In the genomic region with DNA sequence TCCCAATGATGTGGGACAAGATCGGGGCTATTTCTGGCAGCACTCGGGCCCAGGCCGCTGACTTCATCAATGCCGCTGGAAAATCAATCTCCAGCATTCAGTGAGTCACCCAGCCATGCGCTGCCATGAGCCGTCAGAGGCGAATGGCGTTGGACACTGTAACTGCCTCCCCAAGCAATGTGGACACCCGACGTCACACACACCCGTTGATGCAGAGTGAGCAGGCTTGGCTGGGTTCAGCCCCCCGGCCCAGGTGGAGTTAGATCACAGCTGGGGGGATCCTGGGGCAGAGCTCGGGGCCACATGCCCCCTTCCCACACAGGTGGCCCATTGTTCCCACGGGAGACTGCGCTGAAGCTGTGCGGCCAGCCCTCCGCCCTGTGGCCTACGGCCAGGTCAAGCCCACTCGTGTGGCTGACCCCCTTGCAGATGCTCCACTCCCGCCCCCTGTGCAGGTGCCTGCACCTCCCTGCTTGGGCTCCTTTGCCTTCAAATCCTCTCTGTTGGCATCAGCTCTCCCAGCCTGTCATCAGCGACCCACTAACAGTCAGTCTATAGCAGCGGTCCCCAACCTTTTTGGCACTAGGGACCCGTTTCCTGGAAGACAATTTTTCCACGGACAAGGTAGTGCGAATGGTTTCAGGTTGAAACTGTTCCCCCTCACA, we compare ENCODE assay signal across 21 cellular contexts.
DNase-seq lines count a peak whose midpoint lies in the region; ATAC-seq, FAIRE-seq and TF ChIP-seq lines count a peak whose summit lies in the region.
"Had no signal": no experiment of that assay in that cellular context is flagged by ENCODE, and none has a peak within 500 bp of the region (broad histone marks: within the 10 kb centered on the region; RNA-seq: fewer than 3 reads in every experiment).

No MANE protein-coding gene starts in this region.

- H3K4me3 Mint-ChIP-seq in astrocyte (ENCODE audit: unreplicated experiment) = no peak overlapping the region
- H3K4me3 Mint-ChIP-seq in activated T-helper 1 cell treated with anti-CD3 and anti-CD28 coated beads, Interleukin-12 subunit alpha, Interleukin-12 subunit beta, Interleukin-2, Interleukin-4 antibody, amounts not matched to agents 30 ng/mL and 10 ng/mL and 1 ng/mL, durations not matched to agents 14 hours and 24 hours and 36 hours = no peak overlapping the region
- H3K4me3 Mint-ChIP-seq: activated T-helper 17 cell treated with anti-CD3 and anti-CD28 coated beads, Interleukin-2, amount 50 U/mL, for 72 hours had no signal

- H3K4me3 ChIP-seq in astrocyte (ENCODE audit: insufficient read depth, low read depth, low read length) (no peak overlapping the region), tibial artery (no peak overlapping the region)
- H3K4me3 ChIP-seq: vagina had no signal

- intact Hi-C loops in Right ventricle myocardium inferior (cut with DNase I) (no loop called here), left cardiac atrium (cut with DNase I) (no loop called here), tibial artery (cut with DNase I; ENCODE audit: low total_unique reads) (no loop called here)
- intact Hi-C loops in activated T-helper 1 cell treated with anti-CD3 and anti-CD28 coated beads, Interleukin-12 subunit alpha, Interleukin-12 subunit beta, Interleukin-2, Interleukin-4 antibody, amounts not matched to agents 30 ng/mL and 10 ng/mL and 1 ng/mL, durations not matched to agents 14 hours and 24 hours and 36 hours (cut with micrococcal nuclease) = no loop called here

- H3K27ac Mint-ChIP-seq in astrocyte (ENCODE audit: unreplicated experiment) = peak overlapping the region; percentile 53
- H3K27ac Mint-ChIP-seq in activated T-helper 1 cell treated with anti-CD3 and anti-CD28 coated beads, Interleukin-12 subunit alpha, Interleukin-12 subunit beta, Interleukin-2, Interleukin-4 antibody, amounts not matched to agents 30 ng/mL and 10 ng/mL and 1 ng/mL, durations not matched to agents 14 hours and 24 hours and 36 hours = no peak overlapping the region
- H3K27ac Mint-ChIP-seq: activated T-helper 17 cell treated with anti-CD3 and anti-CD28 coated beads, Interleukin-2, amount 50 U/mL, for 72 hours had no signal

- no peak overlapping the region for H3K9ac ChIP-seq in astrocyte (ENCODE audit: low read length)

- no peaks in the 10 kb centered on the region for H4K20me1 ChIP-seq in astrocyte (ENCODE audit: insufficient read depth, low read length)

- peak; percentile 33 for DNase-seq in Right ventricle myocardium inferior (ENCODE audit: missing footprints)
- DNase-seq in left cardiac atrium = no peak
- peak; percentile 84 for DNase-seq in astrocyte (ENCODE audit: low read depth)
- DNase-seq in left lobe of liver (ENCODE audit: low spot score) = peak; percentile 38
- DNase-seq in tibial artery = peak; percentile 10 to 60
- DNase-seq in activated T-helper 1 cell treated with anti-CD3 and anti-CD28 coated beads, Interleukin-12 subunit alpha, Interleukin-12 subunit beta, Interleukin-2, Interleukin-4 antibody, amounts not matched to agents 30 ng/mL and 10 ng/mL and 1 ng/mL, durations not matched to agents 14 hours and 24 hours and 36 hours (ENCODE audit: low spot score) = no peak
- DNase-seq in SK-N-DZ (ENCODE audit: low spot score) = no peak
- DNase-seq: amniotic stem cell; DND-41; hypothalamus; MV-4-11; NCI-H187; RPMI8226; stimulated activated CD4-positive, alpha-beta T cell treated with anti-CD3 and anti-CD28 coated beads, Interleukin-2, amount 100 ng/mL, for 48 hours; T-helper 1 cell had no signal

- H3K36me3 ChIP-seq in astrocyte (ENCODE audit: insufficient read depth, low read length) (no peaks in the 10 kb centered on the region), tibial artery (peaks cover 3 to 91% (median 78%) of the 10 kb centered on the region in 3 donors)
- H3K36me3 ChIP-seq: neutrophil had no signal

- H3K36me3 Mint-ChIP-seq in astrocyte (ENCODE audit: low read depth, unreplicated experiment) = peaks cover 24% of the 10 kb centered on the region
- H3K36me3 Mint-ChIP-seq in activated T-helper 1 cell treated with anti-CD3 and anti-CD28 coated beads, Interleukin-12 subunit alpha, Interleukin-12 subunit beta, Interleukin-2, Interleukin-4 antibody, amounts not matched to agents 30 ng/mL and 10 ng/mL and 1 ng/mL, durations not matched to agents 14 hours and 24 hours and 36 hours (ENCODE audit: low read depth) = no peaks in the 10 kb centered on the region

- no peak for FAIRE-seq in astrocyte (lab: Jason Lieb, UNC)
- FAIRE-seq: endometrium, H54 had no signal

- H2AFZ ChIP-seq in astrocyte (ENCODE audit: low read depth, low read length) = no peak overlapping the region

- H3K4me1 Mint-ChIP-seq in astrocyte (ENCODE audit: low read depth, unreplicated experiment) = peaks cover 15% of the 10 kb centered on the region
- H3K4me1 Mint-ChIP-seq in activated T-helper 1 cell treated with anti-CD3 and anti-CD28 coated beads, Interleukin-12 subunit alpha, Interleukin-12 subunit beta, Interleukin-2, Interleukin-4 antibody, amounts not matched to agents 30 ng/mL and 10 ng/mL and 1 ng/mL, durations not matched to agents 14 hours and 24 hours and 36 hours (ENCODE audit: low read depth) = peaks cover 9% of the 10 kb centered on the region

- TF ChIP-seq CTCF in astrocyte (IDR thresholded peaks at IDR 0.05; ENCODE audit: insufficient read depth, low read depth, low read length) (no peak), tibial artery (IDR thresholded peaks at IDR 0.05) (no peak)

- no peak for ATAC-seq in Right ventricle myocardium inferior
- no peak for ATAC-seq in left cardiac atrium
- no peak for ATAC-seq in left lobe of liver
- no peak for ATAC-seq in HG03108 (IDR thresholded peaks at IDR 0.05; ENCODE audit: unreplicated experiment)
- ATAC-seq: activated T-helper 17 cell treated with anti-CD3 and anti-CD28 coated beads, Interleukin-2, amount 50 U/mL, for 72 hours had no signal

- H3K27ac ChIP-seq in astrocyte (ENCODE audit: low read depth, low read length) = no peak overlapping the region
- H3K27ac ChIP-seq in tibial artery = no peak overlapping the region
- H3K27ac ChIP-seq: neutrophil, vagina had no signal

- peaks cover 3% of the 10 kb centered on the region for H3K27me3 Mint-ChIP-seq in astrocyte (ENCODE audit: low read depth, unreplicated experiment)
- peaks cover 2% of the 10 kb centered on the region for H3K27me3 Mint-ChIP-seq in activated T-helper 1 cell treated with anti-CD3 and anti-CD28 coated beads, Interleukin-12 subunit alpha, Interleukin-12 subunit beta, Interleukin-2, Interleukin-4 antibody, amounts not matched to agents 30 ng/mL and 10 ng/mL and 1 ng/mL, durations not matched to agents 14 hours and 24 hours and 36 hours (ENCODE audit: insufficient read depth)
- H3K27me3 Mint-ChIP-seq: activated T-helper 17 cell treated with anti-CD3 and anti-CD28 coated beads, Interleukin-2, amount 50 U/mL, for 72 hours had no signal

- no peak overlapping the region for H3K4me2 ChIP-seq in astrocyte (ENCODE audit: low read length)

- no peaks in the 10 kb centered on the region for H3K79me2 ChIP-seq in astrocyte (ENCODE audit: insufficient read depth, low read length)

- H3K9me3 ChIP-seq in astrocyte (ENCODE audit: insufficient read depth, low read depth, low read length) (no peaks in the 10 kb centered on the region), tibial artery (no peaks in the 10 kb centered on the region)
- H3K9me3 ChIP-seq: neutrophil, vagina had no signal

- peaks cover 3% of the 10 kb centered on the region for H3K9me3 Mint-ChIP-seq in astrocyte (ENCODE audit: unreplicated experiment)
- H3K9me3 Mint-ChIP-seq in activated T-helper 1 cell treated with anti-CD3 and anti-CD28 coated beads, Interleukin-12 subunit alpha, Interleukin-12 subunit beta, Interleukin-2, Interleukin-4 antibody, amounts not matched to agents 30 ng/mL and 10 ng/mL and 1 ng/mL, durations not matched to agents 14 hours and 24 hours and 36 hours = no peaks in the 10 kb centered on the region
- H3K9me3 Mint-ChIP-seq: activated T-helper 17 cell treated with anti-CD3 and anti-CD28 coated beads, Interleukin-2, amount 50 U/mL, for 72 hours had no signal

- H3K27me3 ChIP-seq in astrocyte (ENCODE audit: insufficient read depth, low read length) = no peaks in the 10 kb centered on the region
- H3K27me3 ChIP-seq in tibial artery = peaks cover 0 to 6% of the 10 kb centered on the region in 2 donors
- H3K27me3 ChIP-seq: vagina had no signal

- H3K4me1 ChIP-seq in astrocyte (ENCODE audit: insufficient read depth, low read length) (peaks cover 30% of the 10 kb centered on the region), tibial artery (peaks cover 0 to 7% (median 5%) of the 10 kb centered on the region in 4 donors)

Comparison
In these comparisons a context has a peak if more than half of its experiments do, and no peak if none do; other contexts are left out.
1. DNase-seq: peak in Right ventricle myocardium inferior (single experiment), astrocyte (single experiment), left lobe of liver (single experiment) and tibial artery (2 of 2); none in left cardiac atrium (single experiment), activated T-helper 1 cell treated with anti-CD3 and anti-CD28 coated beads, Interleukin-12 subunit alpha, Interleukin-12 subunit beta, Interleukin-2, Interleukin-4 antibody, amounts not matched to agents 30 ng/mL and 10 ng/mL and 1 ng/mL, durations not matched to agents 14 hours and 24 hours and 36 hours (single experiment) and SK-N-DZ (single experiment).